Comparison of ENCODE assay signal across 16 cellular contexts in the genomic region with DNA sequence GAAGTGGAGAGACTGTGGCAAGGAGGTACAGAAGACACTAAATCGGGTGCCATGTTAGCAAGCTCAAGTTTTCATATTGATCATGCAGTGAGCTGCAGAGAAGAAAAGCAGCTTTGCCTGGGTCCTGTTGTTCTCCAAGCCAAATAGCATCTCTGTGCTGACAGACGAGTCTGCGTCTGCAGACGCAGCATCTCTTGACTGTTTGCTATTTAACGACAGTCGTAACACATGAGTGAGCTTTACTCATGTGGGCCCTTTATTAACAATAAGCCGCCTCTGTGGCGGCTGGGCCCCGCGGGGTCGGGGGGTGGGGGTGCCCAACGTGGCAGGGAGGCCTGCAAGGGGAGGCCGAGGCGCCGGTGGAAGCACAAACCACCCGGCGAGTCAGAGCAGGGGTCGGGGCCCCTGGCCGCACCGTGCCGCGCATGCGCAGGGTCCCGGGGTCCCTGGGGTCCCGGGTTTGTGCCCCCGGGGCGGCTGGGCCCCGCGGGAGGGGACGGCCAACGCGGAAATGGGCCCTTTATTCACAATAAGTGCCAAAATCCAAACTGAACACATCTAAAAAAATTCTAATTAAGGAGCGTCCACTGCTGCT.
DNase-seq lines count a peak whose midpoint lies in the region; ATAC-seq and TF ChIP-seq lines count a peak whose summit lies in the region.
"Had no signal": no experiment of that assay in that cellular context is flagged by ENCODE, and none has a peak within 500 bp of the region (broad histone marks: within the 10 kb centered on the region; RNA-seq: fewer than 3 reads in every experiment).

No MANE protein-coding gene starts in this region.

- 84% methylated on average over 31 of the region's 33 CpGs for WGBS in hepatocyte (ENCODE audit: low lambda C conversion rate, missing lambda C conversion rate)
- WGBS in trophoblast cell (ENCODE audit: extremely low coverage, insufficient coverage, insufficient read length), result no CpG with 5 or more reads among the region's 33 CpGs
- WGBS in prostate gland, result 43% methylated on average over 33 of the region's 33 CpGs

- H3K27me3 Mint-ChIP-seq in T-helper 2 cell treated with Interferon-gamma antibody and Interleukin-4, amounts not matched to agents 5 μg/mL and 100 μg/mL, for 36 hours (ENCODE audit: low read depth), result no peaks in the 10 kb centered on the region

- peak; percentile 78 for DNase-seq in Caki2 (ENCODE audit: low read depth)
- peak; percentile 84 for DNase-seq in NCI-H1694 treated with DMSO at 0.1 percent for 48 hours (lab: John Stamatoyannopoulos, UW)
- DNase-seq in hepatocyte (ENCODE audit: low spot score), result no peak
- DNase-seq in trophoblast cell, result no peak
- DNase-seq in Kasumi-1 (lab: John Stamatoyannopoulos, UW), result no peak
- DNase-seq in prostate gland (ENCODE audit: low spot score), result no peak
- DNase-seq in T-helper 2 cell treated with Interferon-gamma antibody and Interleukin-4, amounts not matched to agents 5 μg/mL and 100 μg/mL, for 36 hours (ENCODE audit: low spot score), result no peak
- DNase-seq: Caco-2, DMS79, HCEC 1CT, KBM-7, NCI-H1105, NCI-H187 treated with DMSO at 0.1 percent for 48 hours, PC-3 had no signal

- no peaks in the 10 kb centered on the region for H3K9me3 Mint-ChIP-seq in T-helper 2 cell treated with Interferon-gamma antibody and Interleukin-4, amounts not matched to agents 5 μg/mL and 100 μg/mL, for 36 hours

- H4K20me1 ChIP-seq in hepatocyte (ENCODE audit: insufficient read depth, poor library complexity, severe bottlenecking), result no peaks in the 10 kb centered on the region

- peak overlapping the region; percentile 47 for H4K91ac ChIP-seq in trophoblast cell (ENCODE audit: low read depth, low read length)

- no peaks in the 10 kb centered on the region for H3K9me2 ChIP-seq in hepatocyte (replicated peaks; ENCODE audit: insufficient read depth)
- H3K9me2 ChIP-seq: SK-N-SH had no signal

- peak overlapping the region; percentile 49 for H2BK120ac ChIP-seq in trophoblast cell (ENCODE audit: insufficient read depth, low read length, poor library complexity)

- no peak for ATAC-seq in GM21717 (IDR thresholded peaks at IDR 0.05; ENCODE audit: unreplicated experiment)
- ATAC-seq: PC-3 had no signal

- no peaks in the 10 kb centered on the region for H3K36me3 Mint-ChIP-seq in T-helper 2 cell treated with Interferon-gamma antibody and Interleukin-4, amounts not matched to agents 5 μg/mL and 100 μg/mL, for 36 hours (ENCODE audit: low read depth)

- H3K14ac ChIP-seq in trophoblast cell (ENCODE audit: low read length), result peak overlapping the region; percentile 37

- H3K4me1 Mint-ChIP-seq in T-helper 2 cell treated with Interferon-gamma antibody and Interleukin-4, amounts not matched to agents 5 μg/mL and 100 μg/mL, for 36 hours (ENCODE audit: low read depth), result no peaks in the 10 kb centered on the region

- H4K8ac ChIP-seq in trophoblast cell (ENCODE audit: low read depth, low read length), result no peak overlapping the region

- peaks cover 11% of the 10 kb centered on the region for H3K79me1 ChIP-seq in trophoblast cell (ENCODE audit: low read length)

- H2BK12ac ChIP-seq in trophoblast cell (ENCODE audit: low read length), result no peak overlapping the region

- no peak overlapping the region for H3K27ac Mint-ChIP-seq in T-helper 2 cell treated with Interferon-gamma antibody and Interleukin-4, amounts not matched to agents 5 μg/mL and 100 μg/mL, for 36 hours

- H3K27ac ChIP-seq in hepatocyte (peak overlapping the region; percentile 58), trophoblast cell (ENCODE audit: low read depth, low read length) (no peak overlapping the region), prostate gland (no peak overlapping the region)

- H2BK5ac ChIP-seq in trophoblast cell (ENCODE audit: low read depth, low read length, poor library complexity), result peak overlapping the region; percentile 38

- H3K36me3 ChIP-seq in hepatocyte (replicated peaks; ENCODE audit: insufficient read depth, low read depth) (no peaks in the 10 kb centered on the region), trophoblast cell (ENCODE audit: control insufficient read depth in 1 of 2, insufficient read depth in 2 of 2, low read length in 2 of 2) (peaks cover 0 to 6% of the 10 kb centered on the region in 2 experiments), prostate gland (no peaks in the 10 kb centered on the region)

- no peak for TF ChIP-seq CTCF in hepatocyte (IDR thresholded peaks at IDR 0.05; ENCODE audit: poor library complexity)
- TF ChIP-seq CTCF in prostate gland (IDR thresholded peaks at IDR 0.05), result no peak

- in situ Hi-C loops in Caki2 (cut with HindIII; ENCODE audit: low pct_unique_long_range_greater_than_20kb, low sequenced_read_pairs), result no loop called here

- H3K4me3 Mint-ChIP-seq in T-helper 2 cell treated with Interferon-gamma antibody and Interleukin-4, amounts not matched to agents 5 μg/mL and 100 μg/mL, for 36 hours, result no peak overlapping the region

- H2AK5ac ChIP-seq in trophoblast cell (ENCODE audit: low read length), result no peak overlapping the region

- no peak for TF ChIP-seq POLR2A in prostate gland (IDR thresholded peaks at IDR 0.05)

- peak overlapping the region; percentile 34 for H3K4ac ChIP-seq in trophoblast cell (ENCODE audit: low read depth, low read length)

- H3K18ac ChIP-seq in trophoblast cell (ENCODE audit: low read length), result peak overlapping the region; percentile 52

- H3K27me3 ChIP-seq in hepatocyte, result no peaks in the 10 kb centered on the region
- H3K27me3 ChIP-seq in trophoblast cell (ENCODE audit: insufficient read depth, low read length), result no peaks in the 10 kb centered on the region
- no peaks in the 10 kb centered on the region for H3K27me3 ChIP-seq in prostate gland (replicated peaks; ENCODE audit: insufficient read depth)

- no peak overlapping the region for H3K9ac ChIP-seq in trophoblast cell (ENCODE audit: low read length)
- H3K9ac ChIP-seq: SK-N-SH had no signal

- H3K23ac ChIP-seq in trophoblast cell (ENCODE audit: low read length), result no peak overlapping the region

- peak overlapping the region; percentile 1 for H3K4me2 ChIP-seq in hepatocyte
- no peak overlapping the region for H3K4me2 ChIP-seq in trophoblast cell (ENCODE audit: low read length)
- H3K4me2 ChIP-seq: SK-N-SH had no signal

- H4K12ac ChIP-seq in trophoblast cell (ENCODE audit: low read depth, low read length), result no peak overlapping the region

- H3K9me3 ChIP-seq in hepatocyte (ENCODE audit: low read depth), result no peaks in the 10 kb centered on the region
- no peaks in the 10 kb centered on the region for H3K9me3 ChIP-seq in trophoblast cell (ENCODE audit: insufficient read depth, low read depth, low read length)
- no peaks in the 10 kb centered on the region for H3K9me3 ChIP-seq in prostate gland
- H3K9me3 ChIP-seq: Caco-2, SK-N-SH had no signal

- no peak overlapping the region for H2AFZ ChIP-seq in hepatocyte
- H2AFZ ChIP-seq in trophoblast cell (ENCODE audit: insufficient read depth, low read length, poor library complexity), result no peak overlapping the region

- H3K4me3 ChIP-seq in hepatocyte, result no peak overlapping the region
- H3K4me3 ChIP-seq in trophoblast cell (ENCODE audit: low read depth, low read length), result no peak overlapping the region
- no peak overlapping the region for H3K4me3 ChIP-seq in prostate gland

- intact Hi-C loops in prostate gland (cut with DNase I), result no loop called here

- H3K79me2 ChIP-seq in hepatocyte (peaks cover 3% of the 10 kb centered on the region), trophoblast cell (ENCODE audit: control insufficient read depth, insufficient read depth, low read length, poor library complexity) (no peaks in the 10 kb centered on the region)

- H3K4me1 ChIP-seq in hepatocyte (ENCODE audit: insufficient read depth), result peaks cover 27% of the 10 kb centered on the region
- H3K4me1 ChIP-seq in trophoblast cell (ENCODE audit: control insufficient read depth in 1 of 2, insufficient read depth in 2 of 2, low read length in 2 of 2), result peaks cover 11 to 18% of the 10 kb centered on the region in 2 experiments
- H3K4me1 ChIP-seq in prostate gland (replicated peaks), result no peaks in the 10 kb centered on the region
- H3K4me1 ChIP-seq: Caco-2 had no signal

Comparison
In these comparisons a context has a peak if more than half of its experiments do, and no peak if none do; other contexts are left out.
1. DNase-seq: peak in Caki2 (single experiment) and NCI-H1694 treated with DMSO at 0.1 percent for 48 hours (single experiment); none in hepatocyte (single experiment), trophoblast cell (0 of 2), Kasumi-1 (0 of 2), prostate gland (single experiment) and T-helper 2 cell treated with Interferon-gamma antibody and Interleukin-4, amounts not matched to agents 5 μg/mL and 100 μg/mL, for 36 hours (single experiment).